1 cellular context compared by ENCODE assay signal in the genomic region with DNA sequence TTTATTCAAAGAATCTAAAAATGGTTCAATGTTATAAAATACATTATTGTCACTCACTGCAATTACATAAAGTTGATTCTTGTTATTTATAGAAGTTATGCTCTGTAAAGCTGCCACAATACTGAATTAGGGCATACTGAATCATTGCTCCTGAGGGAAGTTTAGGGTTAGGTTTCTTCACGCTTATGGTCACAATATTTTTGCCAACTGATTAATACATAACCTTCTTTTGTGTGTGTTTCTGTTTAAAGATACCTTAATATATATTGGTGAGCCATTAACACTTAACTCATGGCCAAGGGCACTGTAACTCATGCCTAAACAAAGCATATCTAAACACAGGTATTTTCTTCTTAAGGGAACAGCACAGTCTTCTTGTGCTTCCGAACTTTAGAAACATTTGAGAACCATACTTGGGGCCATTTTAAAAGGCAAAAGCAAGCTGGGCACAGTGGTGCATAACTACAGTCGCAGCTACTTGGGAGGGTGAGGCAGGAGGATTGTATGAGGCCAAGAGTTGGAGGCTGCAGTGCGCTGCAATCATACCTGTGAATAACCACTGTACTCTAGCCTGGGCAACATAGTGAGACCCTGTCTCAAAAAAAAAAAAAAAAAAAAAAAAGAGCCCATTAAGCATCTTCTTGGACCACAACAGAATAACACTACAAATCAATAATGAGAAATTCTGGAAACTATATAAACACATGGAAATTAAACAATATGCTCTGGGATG.
TF ChIP-seq lines count a peak whose summit lies in the region.

No MANE protein-coding gene starts in this region.

TF ChIP-seq in HepG2, 621 proteins besides CTCF, POLR2A, EP300 and RAD21 (continued from another document):
- TF ChIP-seq HNRNPK (IDR thresholded peaks at IDR 0.05; ENCODE audit: low read depth, low read length, poor library complexity, severe bottlenecking) = no peak
